9 cellular contexts compared by ENCODE assay signal in genomic region chr5:68342693-68343092, GRCh38.
"Had no signal": no experiment of that assay in that cellular context is flagged by ENCODE, and none has a peak within 500 bp of the region (broad histone marks: within the 10 kb centered on the region; RNA-seq: fewer than 3 reads in every experiment).

No MANE protein-coding gene starts in this region.

- H3K27ac Mint-ChIP-seq: activated naive CD4-positive, alpha-beta T cell treated with anti-CD3 and anti-CD28 coated beads, Interleukin-2, amount 50 U/mL, for 24 hours; memory B cell; progenitor cell of endocrine pancreas had no signal

- H3K36me3 ChIP-seq: right lobe of liver had no signal

- H3K9me3 ChIP-seq: right lobe of liver, testis had no signal

- H3K4me3 ChIP-seq: dorsolateral prefrontal cortex, right lobe of liver, testis had no signal

- H3K36me3 Mint-ChIP-seq: activated naive CD4-positive, alpha-beta T cell treated with anti-CD3 and anti-CD28 coated beads, Interleukin-2, amount 50 U/mL, for 24 hours had no signal

- H3K27me3 Mint-ChIP-seq: activated naive CD4-positive, alpha-beta T cell treated with anti-CD3 and anti-CD28 coated beads, Interleukin-2, amount 50 U/mL, for 24 hours; progenitor cell of endocrine pancreas had no signal

- H3K27me3 ChIP-seq: dorsolateral prefrontal cortex, right lobe of liver, testis had no signal

- H3K4me1 ChIP-seq: right lobe of liver had no signal

- H3K9me3 Mint-ChIP-seq: activated naive CD4-positive, alpha-beta T cell treated with anti-CD3 and anti-CD28 coated beads, Interleukin-2, amount 50 U/mL, for 24 hours had no signal

- H3K4me3 Mint-ChIP-seq: activated naive CD4-positive, alpha-beta T cell treated with anti-CD3 and anti-CD28 coated beads, Interleukin-2, amount 50 U/mL, for 24 hours; memory B cell; nephron had no signal

- DNase-seq: activated effector memory CD4-positive, alpha-beta T cell treated with Interleukin-2 at 50 U/mL for 16 hours; right lobe of liver; stimulated activated naive CD4-positive, alpha-beta T cell had no signal

- H3K27ac ChIP-seq: right lobe of liver had no signal
